Comparison of ENCODE assay signal across 2 cellular contexts in genomic region chr22:50548046-50548912, GRCh38.
A peak's percentile ranks its signal among the peaks of the same experiment; 100 is the strongest.
TF ChIP-seq lines count a peak whose summit lies in the region.

No MANE protein-coding gene starts in this region.

TF ChIP-seq in K562, 482 proteins besides CTCF, POLR2A, EP300 and RAD21:
- TF ChIP-seq ZBTB33 (CRISPR knock-in tag; IDR thresholded peaks at IDR 0.05) (peak; percentile 97), ZNF224 (CRISPR knock-in tag; IDR thresholded peaks at IDR 0.05) (no peak), MBD2 (IDR thresholded peaks at IDR 0.05; ENCODE audit: borderline replicate concordance, low read depth) (no peak), ZNF511 (CRISPR knock-in tag; IDR thresholded peaks at IDR 0.05) (no peak), ZNF655 (CRISPR knock-in tag; IDR thresholded peaks at IDR 0.05) (no peak), HNRNPK (IDR thresholded peaks at IDR 0.05; ENCODE audit: low read depth, low read length, poor library complexity, severe bottlenecking) (no peak)

TF ChIP-seq in WTC11, 78 proteins besides CTCF, POLR2A, EP300 and RAD21:
- no peak for TF ChIP-seq JAZF1 (CRISPR knock-in tag; IDR thresholded peaks at IDR 0.05)
- TF ChIP-seq ARID4B (CRISPR knock-in tag; IDR thresholded peaks at IDR 0.05; ENCODE audit: borderline replicate concordance), result no peak
- no peak for TF ChIP-seq AR (CRISPR knock-in tag; IDR thresholded peaks at IDR 0.05)
- no peak for TF ChIP-seq ZNF396 (CRISPR knock-in tag; IDR thresholded peaks at IDR 0.05; ENCODE audit: borderline replicate concordance)
- no peak for TF ChIP-seq ELF4 (CRISPR knock-in tag; IDR thresholded peaks at IDR 0.05; ENCODE audit: low read depth)
- no peak for TF ChIP-seq ZNF512 (CRISPR knock-in tag; IDR thresholded peaks at IDR 0.05; ENCODE audit: borderline replicate concordance)
- no peak for TF ChIP-seq SMAD3 (CRISPR knock-in tag; IDR thresholded peaks at IDR 0.05; ENCODE audit: borderline replicate concordance)
- TF ChIP-seq ZNF219 (CRISPR knock-in tag; IDR thresholded peaks at IDR 0.05; ENCODE audit: borderline replicate concordance), result no peak
- TF ChIP-seq AFF4 (CRISPR knock-in tag; IDR thresholded peaks at IDR 0.05; ENCODE audit: borderline replicate concordance), result no peak
- no peak for TF ChIP-seq TCF7 (CRISPR knock-in tag; IDR thresholded peaks at IDR 0.05; ENCODE audit: low read depth)
- TF ChIP-seq TEAD4 (CRISPR knock-in tag; IDR thresholded peaks at IDR 0.05), result no peak
- TF ChIP-seq GRHL2 (CRISPR knock-in tag; IDR thresholded peaks at IDR 0.05; ENCODE audit: insufficient replicate concordance, severe bottlenecking), result no peak
